14 cellular contexts compared by ENCODE assay signal in the genomic region with DNA sequence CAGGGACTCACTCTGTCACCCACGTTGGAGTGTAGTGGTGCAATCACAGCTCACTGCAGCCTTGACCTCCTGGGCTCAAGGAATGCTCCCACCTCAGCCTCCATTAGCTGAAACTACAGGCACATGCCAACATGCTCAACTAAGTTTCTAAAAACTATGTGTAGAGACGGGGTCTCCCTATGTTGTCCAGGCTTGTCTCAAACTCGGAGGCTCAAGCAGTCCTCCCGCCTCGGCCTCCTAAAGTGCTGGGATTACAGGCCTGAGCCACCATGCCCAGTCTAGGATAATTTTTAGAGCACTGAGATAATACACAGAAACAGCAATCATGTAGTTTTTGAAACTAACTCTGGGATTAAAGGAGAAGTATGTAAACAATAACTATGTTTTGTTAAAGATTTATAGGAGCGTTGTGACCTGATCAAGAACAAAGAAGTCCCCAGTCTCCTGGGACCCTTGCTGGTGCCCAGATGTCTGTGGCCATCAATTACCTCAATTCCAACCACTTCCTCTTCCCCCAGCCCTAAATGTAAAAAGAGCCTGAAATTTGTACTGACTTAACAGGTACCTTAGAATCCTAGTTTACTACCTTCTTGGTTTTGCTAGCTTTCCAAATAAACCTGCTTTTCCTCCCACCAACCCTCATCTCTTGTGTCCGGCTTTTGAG. TPM values are rescaled to one million over a fixed set of nuclear protein-coding genes. Genes with fewer than 3 reads are reported as not detected.
DNase-seq lines count a peak whose midpoint lies in the region; ATAC-seq and TF ChIP-seq lines count a peak whose summit lies in the region.
"Had no signal": no experiment of that assay in that cellular context is flagged by ENCODE, and none has a peak within 500 bp of the region (broad histone marks: within the 10 kb centered on the region; RNA-seq: fewer than 3 reads in every experiment).

No MANE protein-coding gene starts in this region.

- ATAC-seq in GM21786 (IDR thresholded peaks at IDR 0.05; ENCODE audit: unreplicated experiment) (peak; percentile 70), HG03378 (IDR thresholded peaks at IDR 0.05; ENCODE audit: unreplicated experiment) (peak; percentile 92)
- ATAC-seq: A549, lower lobe of right lung had no signal

- H3K27ac Mint-ChIP-seq in activated CD4-positive, alpha-beta T cell treated with anti-CD3 and anti-CD28 coated beads, Interleukin-2, amount 10 ng/mL, durations not matched to agents 7 days and 5 days: peak overlapping the region; percentile 55
- H3K27ac Mint-ChIP-seq in progenitor cell of endocrine pancreas: peak overlapping the region; percentile 20

- H3K27me3 Mint-ChIP-seq in activated CD4-positive, alpha-beta T cell treated with anti-CD3 and anti-CD28 coated beads, Interleukin-2, amount 10 ng/mL, durations not matched to agents 7 days and 5 days: peaks cover 14% of the 10 kb centered on the region
- H3K27me3 Mint-ChIP-seq in progenitor cell of endocrine pancreas: no peaks in the 10 kb centered on the region

- CTCF ChIA-PET in activated CD4-positive, alpha-beta T cell treated with anti-CD3 and anti-CD28 coated beads, Interleukin-2, amount 10 ng/mL, durations not matched to agents 7 days and 5 days (lab: Charles Lee): interaction anchor here (1.1 to 1.6 kb wide), 2 partner anchors 15 to 22 kb away, joined by 3 to 4 read pairs; no protein-coding TSS in a partner anchor

- TF ChIP-seq CTCF in progenitor cell of endocrine pancreas (IDR thresholded peaks at IDR 0.05; ENCODE audit: unreplicated experiment): no peak

- no peak for DNase-seq in activated CD4-positive, alpha-beta T cell treated with anti-CD3 and anti-CD28 coated beads, Interleukin-2, amount 10 ng/mL, durations not matched to agents 7 days and 5 days
- DNase-seq in activated CD4-positive, alpha-beta T cell treated with anti-CD3 and anti-CD28 coated beads, Interleukin-2, amount 50 U/mL, for 48 hours: no peak
- DNase-seq in progenitor cell of endocrine pancreas (ENCODE audit: low spot score, unreplicated experiment) (no peak), NCI-H2196 treated with DMSO at 0.1 percent for 48 hours (lab: John Stamatoyannopoulos, UW; ENCODE audit: unreplicated experiment) (no peak), cardiac septum (ENCODE audit: low spot score) (no peak)
- DNase-seq in central memory CD4-positive, alpha-beta T cell: no peak
- DNase-seq: amniotic stem cell; KG1; lower lobe of right lung; NK-92 treated with Interleukin-12 subunit alpha and Interleukin-12 subunit beta, amount 100 ng/mL, for 24 hours; thyroid gland had no signal

- peaks cover 1% of the 10 kb centered on the region for H3K36me3 Mint-ChIP-seq in activated CD4-positive, alpha-beta T cell treated with anti-CD3 and anti-CD28 coated beads, Interleukin-2, amount 10 ng/mL, durations not matched to agents 7 days and 5 days (ENCODE audit: low read depth)
- H3K36me3 Mint-ChIP-seq in progenitor cell of endocrine pancreas (ENCODE audit: insufficient read depth): no peaks in the 10 kb centered on the region

- intact Hi-C loops in cardiac septum (cut with DNase I): no loop called here

- POLR2A ChIA-PET in activated CD4-positive, alpha-beta T cell treated with anti-CD3 and anti-CD28 coated beads, Interleukin-2, amount 10 ng/mL, durations not matched to agents 7 days and 5 days (lab: Charles Lee): no interaction called here

- peaks cover 6% of the 10 kb centered on the region for H3K9me3 Mint-ChIP-seq in activated CD4-positive, alpha-beta T cell treated with anti-CD3 and anti-CD28 coated beads, Interleukin-2, amount 10 ng/mL, durations not matched to agents 7 days and 5 days
- no peaks in the 10 kb centered on the region for H3K9me3 Mint-ChIP-seq in progenitor cell of endocrine pancreas (ENCODE audit: low read depth)

- H3K4me1 Mint-ChIP-seq in activated CD4-positive, alpha-beta T cell treated with anti-CD3 and anti-CD28 coated beads, Interleukin-2, amount 10 ng/mL, durations not matched to agents 7 days and 5 days: peaks cover 25% of the 10 kb centered on the region
- peaks cover 9% of the 10 kb centered on the region for H3K4me1 Mint-ChIP-seq in progenitor cell of endocrine pancreas (ENCODE audit: low read depth)

- H3K4me3 Mint-ChIP-seq in activated CD4-positive, alpha-beta T cell treated with anti-CD3 and anti-CD28 coated beads, Interleukin-2, amount 10 ng/mL, durations not matched to agents 7 days and 5 days: no peak overlapping the region
- no peak overlapping the region for H3K4me3 Mint-ChIP-seq in progenitor cell of endocrine pancreas (ENCODE audit: low read depth)

RNA-seq across cellular contexts. Expression of a gene that starts 28.9 kb away (rescaled TPM):
- 10 to 100 TPM; 18.2 to 18.6 TPM for total RNA-seq in activated CD4-positive, alpha-beta T cell treated with anti-CD3 and anti-CD28 coated beads, Interleukin-2, amount 10 ng/mL, durations not matched to agents 7 days and 5 days
- total RNA-seq in progenitor cell of endocrine pancreas (8.3 and 9.5 TPM in 2 replicates), cardiac septum (326 TPM)

Comparison
In these comparisons a context has a peak if more than half of its experiments do, and no peak if none do; other contexts are left out.
1. RNA of a gene that starts 28.9 kb away (total RNA-seq): 326 TPM in cardiac septum (single experiment); 18.2 to 18.6 TPM in activated CD4-positive, alpha-beta T cell treated with anti-CD3 and anti-CD28 coated beads, Interleukin-2, amount 10 ng/mL, durations not matched to agents 7 days and 5 days and 8.3 to 9.5 TPM in progenitor cell of endocrine pancreas; every median in the first group is over 10 times any median in the second.